Comparison of ENCODE assay signal across 8 cellular contexts in the genomic region with DNA sequence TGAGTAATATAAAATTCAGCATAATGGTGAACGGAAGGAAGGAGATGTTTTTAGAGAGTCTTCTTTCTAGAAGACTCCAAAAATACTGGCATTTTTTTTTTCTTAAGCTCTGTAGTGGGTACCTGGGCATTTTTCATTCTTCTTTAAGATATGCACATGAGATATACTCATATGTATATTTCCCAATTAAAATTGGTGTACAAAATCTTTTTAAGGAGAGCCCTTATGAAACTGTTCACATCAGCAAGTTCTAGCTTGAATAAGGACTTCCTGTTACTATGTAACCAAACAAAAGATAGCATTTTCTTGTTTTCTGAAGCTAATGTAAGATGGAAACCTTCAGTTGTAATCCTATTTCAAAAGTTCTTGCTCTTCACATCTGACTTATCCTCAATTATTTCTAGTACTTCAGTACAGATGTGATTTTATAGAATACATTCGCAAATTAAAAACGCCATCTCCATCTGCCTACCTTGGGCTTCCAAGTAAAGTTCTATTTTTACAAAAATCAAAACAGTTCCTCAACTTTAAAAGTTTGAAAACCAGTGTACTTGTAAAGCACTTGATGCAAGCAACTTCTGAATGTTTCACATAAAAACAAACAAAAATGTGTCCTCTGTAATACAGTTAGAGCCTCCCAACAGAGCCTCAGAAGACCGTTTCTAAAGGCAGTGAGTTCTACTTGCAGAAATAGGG. TPM values are rescaled to one million over a fixed set of nuclear protein-coding genes. Genes with fewer than 3 reads are reported as not detected.
DNase-seq lines count a peak whose midpoint lies in the region; ATAC-seq and TF ChIP-seq lines count a peak whose summit lies in the region.

No MANE protein-coding gene starts in this region.

- peak overlapping the region; percentile 90 for H3K4me3 Mint-ChIP-seq in activated CD4-positive, alpha-beta memory T cell treated with anti-CD3 and anti-CD28 coated beads for 36 hours
- peak overlapping the region; percentile 93 for H3K4me3 Mint-ChIP-seq in glutamatergic neuron (ENCODE audit: unreplicated experiment)

- peak overlapping the region; percentile 96 for H3K27ac Mint-ChIP-seq in activated CD4-positive, alpha-beta memory T cell treated with anti-CD3 and anti-CD28 coated beads for 36 hours
- H3K27ac Mint-ChIP-seq in glutamatergic neuron (ENCODE audit: unreplicated experiment): peak overlapping the region; percentile 86

- peak overlapping the region; percentile 79 for H2AFZ ChIP-seq in DND-41 (ENCODE audit: low read depth, low read length)

- H3K4me3 ChIP-seq in DND-41 (ENCODE audit: low read depth in 1 of 2, low read length in 2 of 2) (peak overlapping the region; percentile 51 to 95), HUES64 (ENCODE audit: low read length) (peak overlapping the region; percentile 78), rectal smooth muscle tissue (ENCODE audit: low read length) (peak overlapping the region; percentile 97)

- POLR2A ChIA-PET in activated CD4-positive, alpha-beta memory T cell treated with anti-CD3 and anti-CD28 coated beads for 36 hours (lab: Charles Lee): no interaction called here

- H3K27me3 ChIP-seq in DND-41 (ENCODE audit: insufficient read depth, low read length, poor library complexity) (no peaks in the 10 kb centered on the region), HUES64 (ENCODE audit: insufficient read depth, low read length) (no peaks in the 10 kb centered on the region), rectal smooth muscle tissue (ENCODE audit: control insufficient read depth, insufficient read depth, low read length) (no peaks in the 10 kb centered on the region)

- H3K27ac ChIP-seq in DND-41 (ENCODE audit: low read length) (peak overlapping the region; percentile 99), HUES64 (ENCODE audit: low read depth, low read length) (peak overlapping the region; percentile 87), rectal smooth muscle tissue (ENCODE audit: low read depth, low read length) (peak overlapping the region; percentile 92)

- H3K9me3 ChIP-seq in DND-41 (ENCODE audit: insufficient read depth, low read length, severe bottlenecking) (no peaks in the 10 kb centered on the region), HUES64 (ENCODE audit: insufficient read depth, low read depth, low read length) (no peaks in the 10 kb centered on the region)

- peak overlapping the region; percentile 70 for H3K4me2 ChIP-seq in DND-41 (ENCODE audit: insufficient read depth, low read length)

- peak; percentile 18; the same call in 1 of the 3 replicates for ATAC-seq in DND-41 (ENCODE audit: insufficient read depth, low read depth)
- peak; percentile 10 for ATAC-seq in GM19463 (IDR thresholded peaks at IDR 0.05; ENCODE audit: unreplicated experiment)

- H3K36me3 ChIP-seq in DND-41 (ENCODE audit: insufficient read depth, low read length) (peaks cover 2% of the 10 kb centered on the region), HUES64 (ENCODE audit: insufficient read depth, low read length) (no peaks in the 10 kb centered on the region), rectal smooth muscle tissue (ENCODE audit: control insufficient read depth, insufficient read depth, low read length) (no peaks in the 10 kb centered on the region)

- H3K79me2 ChIP-seq in DND-41 (ENCODE audit: insufficient read depth, low read length): peaks cover 93% of the 10 kb centered on the region

- peaks cover 3% of the 10 kb centered on the region for H3K36me3 Mint-ChIP-seq in activated CD4-positive, alpha-beta memory T cell treated with anti-CD3 and anti-CD28 coated beads for 36 hours
- no peaks in the 10 kb centered on the region for H3K36me3 Mint-ChIP-seq in glutamatergic neuron (ENCODE audit: unreplicated experiment)

- H3K9ac ChIP-seq in DND-41 (ENCODE audit: low read depth, low read length) (peak overlapping the region; percentile 95), HUES64 (ENCODE audit: low read depth, low read length) (peak overlapping the region; percentile 80), rectal smooth muscle tissue (ENCODE audit: low read length) (peak overlapping the region; percentile 83)

- peaks cover 9% of the 10 kb centered on the region for H4K20me1 ChIP-seq in DND-41 (ENCODE audit: insufficient read depth, low read length)

- TF ChIP-seq CTCF in DND-41 (IDR thresholded peaks at IDR 0.05; ENCODE audit: borderline replicate concordance, extremely low read depth, low read length, poor library complexity, severe bottlenecking): no peak
- TF ChIP-seq CTCF in glutamatergic neuron (IDR thresholded peaks at IDR 0.05; ENCODE audit: partially characterized antibody, unreplicated experiment): no peak

- H3K4me1 ChIP-seq in DND-41 (ENCODE audit: insufficient read depth, low read length) (peaks cover 45% of the 10 kb centered on the region), HUES64 (ENCODE audit: insufficient read depth, low read length) (peaks cover 12% of the 10 kb centered on the region), rectal smooth muscle tissue (ENCODE audit: control insufficient read depth, insufficient read depth, low read length) (peaks cover 8% of the 10 kb centered on the region)

- CTCF ChIA-PET in activated CD4-positive, alpha-beta memory T cell treated with anti-CD3 and anti-CD28 coated beads for 36 hours (lab: Charles Lee): no interaction called here

- peaks cover 44% of the 10 kb centered on the region for H3K4me1 Mint-ChIP-seq in activated CD4-positive, alpha-beta memory T cell treated with anti-CD3 and anti-CD28 coated beads for 36 hours (ENCODE audit: low read depth)
- H3K4me1 Mint-ChIP-seq in glutamatergic neuron (ENCODE audit: low read depth, unreplicated experiment): peaks cover 9% of the 10 kb centered on the region

- intact Hi-C loops in activated CD4-positive, alpha-beta memory T cell treated with anti-CD3 and anti-CD28 coated beads for 36 hours (cut with micrococcal nuclease): loop anchor here (1.0 to 10.0 kb wide), 3 partner anchors 945 to 1348 kb away; a partner anchor contains a TSS
- intact Hi-C loops in posterior vena cava (cut with DNase I): no loop called here

- H3K9me3 Mint-ChIP-seq in activated CD4-positive, alpha-beta memory T cell treated with anti-CD3 and anti-CD28 coated beads for 36 hours: no peaks in the 10 kb centered on the region
- H3K9me3 Mint-ChIP-seq in glutamatergic neuron (ENCODE audit: unreplicated experiment): no peaks in the 10 kb centered on the region

- no peak for DNase-seq in DND-41
- DNase-seq in activated CD4-positive, alpha-beta memory T cell treated with anti-CD3 and anti-CD28 coated beads for 36 hours: no peak
- no peak for DNase-seq in glutamatergic neuron
- DNase-seq in NCI-H2227 (lab: John Stamatoyannopoulos, UW; ENCODE audit: unreplicated experiment): no peak
- DNase-seq in posterior vena cava (ENCODE audit: low spot score): no peak

- WGBS in HUES64: 18% methylated on average over 4 of the region's 4 CpGs

- H3K27me3 Mint-ChIP-seq in activated CD4-positive, alpha-beta memory T cell treated with anti-CD3 and anti-CD28 coated beads for 36 hours: no peaks in the 10 kb centered on the region
- no peaks in the 10 kb centered on the region for H3K27me3 Mint-ChIP-seq in glutamatergic neuron (ENCODE audit: unreplicated experiment)

RNA-seq across cellular contexts. Expression of a gene that starts 0.6 kb away (rescaled TPM):
- polyA plus RNA-seq in HUES64 (2013, experiment 1 of 2): 11.6 TPM
- 13.4 TPM for polyA plus RNA-seq in HUES64 (2013, experiment 2 of 2)
- total RNA-seq in activated CD4-positive, alpha-beta memory T cell treated with anti-CD3 and anti-CD28 coated beads for 36 hours: 10 to 100 TPM; 16.3 to 18.7 TPM
- 11.7 TPM for total RNA-seq in glutamatergic neuron (ENCODE audit: unreplicated experiment)
- total RNA-seq in posterior vena cava: 10 to 100 TPM in 1 of 2 donors, 1 to 10 TPM in 1; 9.9 to 10.5 TPM
